ENCODE assay signal across 9 cellular contexts in the genomic region with DNA sequence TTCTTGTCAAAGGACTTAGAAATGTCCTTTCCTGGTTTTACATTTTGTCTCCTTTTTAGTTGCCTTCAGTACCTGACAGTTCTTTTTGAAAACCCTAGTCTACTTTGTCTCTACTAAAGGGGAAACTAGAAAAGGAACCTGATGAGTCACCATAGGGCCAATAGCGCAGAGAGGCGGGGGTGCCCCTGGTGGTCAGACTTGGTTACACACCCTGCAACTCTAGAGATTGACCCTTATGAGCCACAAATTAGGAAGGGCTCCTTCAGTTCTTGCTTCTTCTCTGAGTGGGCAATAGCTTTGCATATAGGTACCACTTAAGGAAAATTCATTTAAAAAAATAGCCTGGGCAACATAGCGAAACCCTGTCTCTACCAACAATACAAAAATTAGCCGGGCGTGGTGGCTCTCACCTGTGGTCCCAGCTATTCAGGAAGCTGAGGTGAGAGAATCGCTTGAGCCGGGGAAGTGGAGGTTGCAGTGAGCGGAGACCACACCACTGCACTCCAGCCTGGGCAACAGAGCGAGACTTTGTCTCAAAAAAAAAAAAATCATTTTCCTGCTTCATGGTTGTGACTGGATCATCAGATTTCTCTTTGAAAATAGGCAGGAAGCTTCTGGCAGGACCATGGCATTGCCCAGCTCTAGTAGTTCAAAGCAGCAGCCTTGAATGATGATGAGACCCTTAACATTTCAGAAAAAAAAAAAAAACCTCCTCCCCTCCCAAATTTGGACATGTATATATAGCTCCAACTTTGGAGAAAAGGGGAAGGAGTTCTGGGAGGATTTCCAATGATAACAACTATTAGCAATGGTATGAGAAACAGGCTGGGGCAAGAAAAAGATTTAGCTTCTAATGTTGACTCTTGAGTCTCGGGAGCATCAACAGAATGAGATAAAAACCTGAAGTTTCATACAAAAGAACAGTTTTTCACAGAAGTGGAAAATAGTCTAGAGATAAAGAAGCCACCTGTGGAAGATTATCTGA. TPM values are rescaled to one million over a fixed set of nuclear protein-coding genes. Genes with fewer than 3 reads are reported as not detected.
DNase-seq lines count a peak whose midpoint lies in the region; ATAC-seq and TF ChIP-seq lines count a peak whose summit lies in the region.
"Had no signal": no experiment of that assay in that cellular context is flagged by ENCODE, and none has a peak within 500 bp of the region (broad histone marks: within the 10 kb centered on the region; RNA-seq: fewer than 3 reads in every experiment).

No MANE protein-coding gene starts in this region.

- POLR2A ChIA-PET in CD8-positive, alpha-beta T cell (lab: Charles Lee) = interaction anchor here (0.6 to 1.2 kb wide), 6 partner anchors 24 to 210 kb away, joined by 3 to 5 read pairs (median 3); partner anchors contain the start of gene PXYLP1

- DNase-seq in CD8-positive, alpha-beta T cell = peak; percentile 63 to 82 (median 73)
- peak; percentile 58 for DNase-seq in RKO (ENCODE audit: low spot score)
- DNase-seq in activated T-cell treated with anti-CD3 and anti-CD28 coated beads, Interleukin-2, amount 50 U/mL, for 72 hours = peak; percentile 82 to 85
- DNase-seq in fibroblast of pulmonary artery (ENCODE audit: low read depth) = peak; percentile 81
- DNase-seq in ovary = peak in 4 of 5 donors; percentile 53 to 75 (median 64)

- peaks cover 62% of the 10 kb centered on the region for H3K36me3 Mint-ChIP-seq in CD8-positive, alpha-beta T cell
- H3K36me3 Mint-ChIP-seq in activated T-cell treated with anti-CD3 and anti-CD28 coated beads, Interleukin-2, amount 50 U/mL, for 72 hours (ENCODE audit: insufficient read depth in 2 of 2) = peaks cover 13 to 20% of the 10 kb centered on the region in 2 donors

- CTCF ChIA-PET in CD8-positive, alpha-beta T cell (lab: Charles Lee) = interaction anchor here (0.6 to 6.2 kb wide), 53 partner anchors 9 to 175 kb away, joined by 3 to 89 read pairs (median 4); partner anchors contain the start of gene ZBTB38

- peak overlapping the region; percentile 39 for H3K4me3 Mint-ChIP-seq in CD8-positive, alpha-beta T cell
- H3K4me3 Mint-ChIP-seq in activated T-cell treated with anti-CD3 and anti-CD28 coated beads, Interleukin-2, amount 50 U/mL, for 72 hours = peak overlapping the region; percentile 20 to 28
- H3K4me3 Mint-ChIP-seq: brain had no signal

- H3K9me3 Mint-ChIP-seq in CD8-positive, alpha-beta T cell = no peaks in the 10 kb centered on the region
- no peaks in the 10 kb centered on the region for H3K9me3 Mint-ChIP-seq in activated T-cell treated with anti-CD3 and anti-CD28 coated beads, Interleukin-2, amount 50 U/mL, for 72 hours

- no peaks in the 10 kb centered on the region for H3K9me3 ChIP-seq in CD8-positive, alpha-beta T cell (ENCODE audit: low read length)
- H3K9me3 ChIP-seq in ovary (no peaks in the 10 kb centered on the region), thymus (ENCODE audit: control insufficient read depth) (no peaks in the 10 kb centered on the region)

- intact Hi-C loops in CD8-positive, alpha-beta T cell (cut with DNase I, micrococcal nuclease) = loop anchor here (1.0 to 5.0 kb wide), 9 partner anchors 27 to 138 kb away; no protein-coding TSS in a partner anchor
- intact Hi-C loops in ovary (cut with DNase I) = loop anchor here in 2 of 4 donors (5.0 kb wide), 1 partner anchor 74 kb away; the partner anchor contains the start of gene ZBTB38 (in 2 of the 2)

- no peak overlapping the region for H3K4me3 ChIP-seq in CD8-positive, alpha-beta T cell (ENCODE audit: low read depth, low read length)
- no peak overlapping the region for H3K4me3 ChIP-seq in fibroblast of pulmonary artery (replicated peaks; ENCODE audit: low read depth, low read length)
- H3K4me3 ChIP-seq in ovary = no peak overlapping the region
- H3K4me3 ChIP-seq in thymus (ENCODE audit: low read length) = no peak overlapping the region

- H3K27ac Mint-ChIP-seq in CD8-positive, alpha-beta T cell = peak overlapping the region; percentile 83
- H3K27ac Mint-ChIP-seq in activated T-cell treated with anti-CD3 and anti-CD28 coated beads, Interleukin-2, amount 50 U/mL, for 72 hours = peak overlapping the region; percentile 95

- TF ChIP-seq CTCF in CD8-positive, alpha-beta T cell (IDR thresholded peaks at IDR 0.05) = peak; percentile 88
- peak; percentile 93 for TF ChIP-seq CTCF in fibroblast of pulmonary artery (IDR thresholded peaks at IDR 0.05; ENCODE audit: low read length, missing control alignments)
- TF ChIP-seq CTCF in ovary (IDR thresholded peaks at IDR 0.05) = peak in 2 of 3 donors; percentile 35 to 44

- H3K36me3 ChIP-seq in CD8-positive, alpha-beta T cell (ENCODE audit: insufficient read depth, low read length) = peaks cover 26% of the 10 kb centered on the region
- no peaks in the 10 kb centered on the region for H3K36me3 ChIP-seq in ovary
- peaks cover 7% of the 10 kb centered on the region for H3K36me3 ChIP-seq in thymus (ENCODE audit: control insufficient read depth, insufficient read depth)

- no peaks in the 10 kb centered on the region for H3K27me3 ChIP-seq in CD8-positive, alpha-beta T cell (ENCODE audit: insufficient read depth, low read length)
- H3K27me3 ChIP-seq in ovary = no peaks in the 10 kb centered on the region
- H3K27me3 ChIP-seq in thymus (ENCODE audit: control insufficient read depth, insufficient read depth) = no peaks in the 10 kb centered on the region

- ATAC-seq in CD8-positive, alpha-beta T cell = peak; percentile 100
- peak; percentile 72 for ATAC-seq in GM19324 (IDR thresholded peaks at IDR 0.05; ENCODE audit: low FRiP score, unreplicated experiment)
- ATAC-seq in HG03342 (IDR thresholded peaks at IDR 0.05; ENCODE audit: unreplicated experiment) = peak; percentile 97
- peak; percentile 91 to 97 for ATAC-seq in activated T-cell treated with anti-CD3 and anti-CD28 coated beads, Interleukin-2, amount 50 U/mL, for 72 hours (replicated peaks in 1 of 2)

- no peak overlapping the region for H3K27ac ChIP-seq in CD8-positive, alpha-beta T cell (ENCODE audit: low read depth, low read length)
- H3K27ac ChIP-seq in ovary (peak overlapping the region in 1 of 2 donors; percentile 40), thymus (ENCODE audit: low read depth) (peak overlapping the region; percentile 25)

- no peak for TF ChIP-seq EP300 in ovary (IDR thresholded peaks at IDR 0.05)

- no peaks in the 10 kb centered on the region for H3K27me3 Mint-ChIP-seq in CD8-positive, alpha-beta T cell (ENCODE audit: low read depth)
- no peaks in the 10 kb centered on the region for H3K27me3 Mint-ChIP-seq in activated T-cell treated with anti-CD3 and anti-CD28 coated beads, Interleukin-2, amount 50 U/mL, for 72 hours (ENCODE audit: low read depth)
- H3K27me3 Mint-ChIP-seq: brain had no signal

- H3K4me1 ChIP-seq in CD8-positive, alpha-beta T cell (ENCODE audit: insufficient read depth, low read length) = peaks cover 9% of the 10 kb centered on the region
- H3K4me1 ChIP-seq in ovary (ENCODE audit: insufficient read depth) = peaks cover 10% of the 10 kb centered on the region
- no peaks in the 10 kb centered on the region for H3K4me1 ChIP-seq in thymus (ENCODE audit: control insufficient read depth, insufficient read depth, low read length)

- no peak for TF ChIP-seq POLR2A in ovary (IDR thresholded peaks at IDR 0.05)

- WGBS in ovary, 3 donors = 66 to 72% (median 67%) methylated on average over 10 of the region's 10 CpGs
- 78% methylated on average over 10 of the region's 10 CpGs for WGBS in thymus

- peaks cover 38% of the 10 kb centered on the region for H3K4me1 Mint-ChIP-seq in CD8-positive, alpha-beta T cell (ENCODE audit: low read depth)
- H3K4me1 Mint-ChIP-seq in activated T-cell treated with anti-CD3 and anti-CD28 coated beads, Interleukin-2, amount 50 U/mL, for 72 hours (ENCODE audit: low read depth) = peaks cover 38% of the 10 kb centered on the region

RNA-seq across cellular contexts. Expression of gene RASA2, which starts 45.2 kb away (rescaled TPM):
- total RNA-seq in CD8-positive, alpha-beta T cell = 10 to 100 TPM; 96.3 to 97.4 TPM
- 10 to 100 TPM; 34.4 to 37.3 TPM for total RNA-seq in activated T-cell treated with anti-CD3 and anti-CD28 coated beads, Interleukin-2, amount 50 U/mL, for 72 hours
- total RNA-seq in ovary = 10 to 100 TPM; 16.7 to 28.1 (median 18.8) TPM
- polyA plus RNA-seq in ovary = 10 to 100 TPM in 1 of 2 donors, 1 to 10 TPM in 1; 6.9 to 10.2 TPM
- polyA plus RNA-seq in thymus = 21.1 TPM

Comparison
In these comparisons a context has a peak if more than half of its experiments do, and no peak if none do; other contexts are left out.
1. CTCF ChIP-seq: peak in every context shown above with its lines; median percentile 93 in fibroblast of pulmonary artery; 88 in CD8-positive, alpha-beta T cell; 40 in ovary.